In genomic region chr16:55780095-55780407, GRCh38 we compare ENCODE assay signal across 4 cellular contexts. TPM values are rescaled to one million over a fixed set of nuclear protein-coding genes. Genes with fewer than 3 reads are reported as not detected.
"Had no signal": no experiment of that assay in that cellular context is flagged by ENCODE, and none has a peak within 500 bp of the region (broad histone marks: within the 10 kb centered on the region; RNA-seq: fewer than 3 reads in every experiment).

No MANE protein-coding gene starts in this region.

RNA-seq across cellular contexts. Expression of gene CES1, which starts 52.8 kb away (rescaled TPM):
- total RNA-seq: OCI-LY7, RPMI7951, SJSA1 had no signal
- polyA plus RNA-seq: SK-N-SH had no signal
